Comparison of ENCODE assay signal across 27 cellular contexts in the genomic region with DNA sequence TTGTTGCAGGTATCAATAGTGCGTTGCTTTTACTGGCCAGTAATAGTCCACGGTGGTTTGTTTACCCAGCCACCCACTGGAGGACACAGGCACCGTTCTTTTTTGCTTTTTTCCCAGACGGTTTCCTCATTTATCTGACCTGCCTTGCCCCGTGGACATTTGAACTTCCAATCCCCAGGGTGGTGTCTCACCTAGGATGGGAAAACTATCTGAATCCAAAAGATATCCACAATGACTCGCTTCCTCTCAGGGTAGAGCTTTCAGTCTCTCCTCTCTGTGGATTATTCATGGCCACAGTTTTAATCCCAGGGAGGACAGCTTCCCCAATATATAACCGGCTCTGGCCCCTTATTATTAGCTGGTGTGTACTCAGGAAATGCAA.
DNase-seq lines count a peak whose midpoint lies in the region; ATAC-seq, FAIRE-seq and TF ChIP-seq lines count a peak whose summit lies in the region.
"Had no signal": no experiment of that assay in that cellular context is flagged by ENCODE, and none has a peak within 500 bp of the region (broad histone marks: within the 10 kb centered on the region; RNA-seq: fewer than 3 reads in every experiment).

No MANE protein-coding gene starts in this region.

- WGBS in small intestine, 3 donors = 42 to 61% (median 55%) methylated on average over 7 of the region's 7 CpGs

- H4K20me1 ChIP-seq in endothelial cell of umbilical vein (replicated peaks; ENCODE audit: control insufficient read depth, extremely low read depth, insufficient read depth, low read length) = no peaks in the 10 kb centered on the region
- H4K20me1 ChIP-seq in osteoblast (ENCODE audit: insufficient read depth, low read length) = no peaks in the 10 kb centered on the region

- H3K79me2 ChIP-seq in endothelial cell of umbilical vein (ENCODE audit: control insufficient read depth, insufficient read depth, low read length) (no peaks in the 10 kb centered on the region), osteoblast (ENCODE audit: insufficient read depth, low read length) (no peaks in the 10 kb centered on the region)

- H3K9me3 Mint-ChIP-seq in activated T-cell treated with anti-CD3 and anti-CD28 coated beads, Interleukin-2, amount 50 U/mL, for 24 hours = no peaks in the 10 kb centered on the region
- H3K9me3 Mint-ChIP-seq: activated naive CD4-positive, alpha-beta T cell treated with anti-CD3 and anti-CD28 coated beads for 36 hours; natural killer cell had no signal

- H3K27ac ChIP-seq in endothelial cell of umbilical vein (ENCODE audit: insufficient read depth, low read depth, low read length) (no peak overlapping the region), osteoblast (ENCODE audit: low read depth, low read length) (no peak overlapping the region), small intestine (ENCODE audit: low read depth in 1 of 2, low read length in 1 of 2) (no peak overlapping the region)
- H3K27ac ChIP-seq: heart left ventricle, thoracic aorta, vagina had no signal

- H3K4me2 ChIP-seq in endothelial cell of umbilical vein (ENCODE audit: insufficient read depth, low read length) (no peak overlapping the region), osteoblast (ENCODE audit: insufficient read depth, low read length) (peak overlapping the region; percentile 3)

- no peaks in the 10 kb centered on the region for H3K36me3 Mint-ChIP-seq in activated T-cell treated with anti-CD3 and anti-CD28 coated beads, Interleukin-2, amount 50 U/mL, for 24 hours (ENCODE audit: low read depth)
- H3K36me3 Mint-ChIP-seq: natural killer cell had no signal

- no peaks in the 10 kb centered on the region for H3K27me3 Mint-ChIP-seq in activated T-cell treated with anti-CD3 and anti-CD28 coated beads, Interleukin-2, amount 50 U/mL, for 24 hours

- H3K4me1 ChIP-seq in endothelial cell of umbilical vein (ENCODE audit: control insufficient read depth, extremely low read depth, insufficient read depth, low read length) = peaks cover 8% of the 10 kb centered on the region
- peaks cover 17% of the 10 kb centered on the region for H3K4me1 ChIP-seq in osteoblast (ENCODE audit: insufficient read depth, low read length)
- H3K4me1 ChIP-seq in small intestine (ENCODE audit: control insufficient read depth in 2 of 2, insufficient read depth in 1 of 2, low read depth in 1 of 2, low read length in 1 of 2) = no peaks in the 10 kb centered on the region

- no peaks in the 10 kb centered on the region for H3K9me3 ChIP-seq in endothelial cell of umbilical vein (replicated peaks; ENCODE audit: control insufficient read depth, insufficient read depth, low read length)
- H3K9me3 ChIP-seq in osteoblast (ENCODE audit: low read depth, low read length) = no peaks in the 10 kb centered on the region
- no peaks in the 10 kb centered on the region for H3K9me3 ChIP-seq in small intestine (ENCODE audit: control insufficient read depth, low read depth)
- H3K9me3 ChIP-seq: heart left ventricle, thoracic aorta, vagina had no signal

- FAIRE-seq in endothelial cell of umbilical vein (lab: Jason Lieb, UNC) (no peak), small intestine (lab: Jason Lieb, UNC) (no peak)
- FAIRE-seq: GM19239 had no signal

- no peak for ATAC-seq in HG03135 (IDR thresholded peaks at IDR 0.05; ENCODE audit: unreplicated experiment)
- ATAC-seq: heart left ventricle had no signal

- H3K36me3 ChIP-seq in endothelial cell of umbilical vein (ENCODE audit: control insufficient read depth in 2 of 2, extremely low read depth in 1 of 2, insufficient read depth in 2 of 2, low read length in 2 of 2) (no peaks in the 10 kb centered on the region), osteoblast (ENCODE audit: insufficient read depth, low read length) (no peaks in the 10 kb centered on the region), small intestine (ENCODE audit: control insufficient read depth in 2 of 2, insufficient read depth in 2 of 2, low read length in 2 of 2) (no peaks in the 10 kb centered on the region)
- H3K36me3 ChIP-seq: heart left ventricle, thoracic aorta, vagina had no signal

- dilution Hi-C loops in endothelial cell of umbilical vein (cut with MboI; ENCODE audit: extremely low pct_ligation_motif_present, low sequenced_read_pairs) = no loop called here

- H3K27me3 ChIP-seq in endothelial cell of umbilical vein (ENCODE audit: control insufficient read depth in 2 of 2, insufficient read depth in 2 of 2, low read length in 2 of 2) (no peaks in the 10 kb centered on the region), osteoblast (ENCODE audit: insufficient read depth, low read length) (no peaks in the 10 kb centered on the region), small intestine (ENCODE audit: control insufficient read depth in 2 of 2, insufficient read depth in 2 of 2, low read length in 2 of 2) (no peaks in the 10 kb centered on the region)
- H3K27me3 ChIP-seq: heart left ventricle, vagina had no signal

- TF ChIP-seq CTCF in endothelial cell of umbilical vein (IDR thresholded peaks at IDR 0.05; ENCODE audit: extremely low read depth in 1 of 2, insufficient read depth in 1 of 2, low read depth in 1 of 2, low read length in 2 of 2) (no peak), osteoblast (IDR thresholded peaks at IDR 0.05; ENCODE audit: extremely low read depth, low read depth, low read length) (no peak)

- H2AFZ ChIP-seq in endothelial cell of umbilical vein (ENCODE audit: low read depth, low read length) (no peak overlapping the region), osteoblast (ENCODE audit: low read length) (no peak overlapping the region)

- no peak overlapping the region for H3K9ac ChIP-seq in endothelial cell of umbilical vein (replicated peaks; ENCODE audit: extremely low read depth, insufficient read depth, low read length)

- H3K4me1 Mint-ChIP-seq in activated T-cell treated with anti-CD3 and anti-CD28 coated beads, Interleukin-2, amount 50 U/mL, for 24 hours (ENCODE audit: low read depth) = peaks cover 71% of the 10 kb centered on the region

- no peaks in the 10 kb centered on the region for H3K9me1 ChIP-seq in endothelial cell of umbilical vein (replicated peaks; ENCODE audit: control insufficient read depth, extremely low read depth, insufficient read depth, low read length)

- BruUV-seq in endothelial cell of umbilical vein (replicated peaks; lab: Mats Ljungman, UMichigan) = no TSS peak

- POLR2A ChIA-PET in endothelial cell of umbilical vein (lab: Charles Lee) = no interaction called here

- intact Hi-C loops in endothelial cell of umbilical vein (cut with micrococcal nuclease) = no loop called here

- DNase-seq in activated T-cell treated with anti-CD3 and anti-CD28 coated beads, Interleukin-2, amount 50 U/mL, for 24 hours = no peak
- DNase-seq in activated T-cell treated with anti-CD3 and anti-CD28 coated beads, Interleukin-2, amount 50 U/mL, for 48 hours = no peak
- DNase-seq in NCI-H226 = peak; percentile 47
- DNase-seq in endothelial cell of umbilical vein (ENCODE audit: low read depth, low spot score) = peak; percentile 28
- DNase-seq in osteoblast (ENCODE audit: insufficient read length, low spot score, missing footprints) = no peak
- DNase-seq in small intestine = no peak
- DNase-seq in stimulated activated CD4-positive, alpha-beta T cell treated with anti-CD3 and anti-CD28 coated beads, Interleukin-2, amount 100 ng/mL, for 24 hours = no peak
- DNase-seq: activated CD4-positive, CD25-positive, alpha-beta regulatory T cell; activated naive CD4-positive, alpha-beta T cell treated with anti-CD3 and anti-CD28 coated beads for 36 hours; activated T-cell treated with anti-CD3 and anti-CD28 coated beads, Interleukin-2, amount 50 U/mL, for 1 hour; aorta; C1 segment of cervical spinal cord; erythroblast; heart left ventricle; KBM-7; mesenchymal stem cell; MM.1S; natural killer cell; NCI-H1417 treated with DMSO at 0.1 percent for 48 hours; NCI-H446 treated with DMSO at 0.1 percent for 48 hours; retina; stimulated activated CD4-positive, alpha-beta T cell treated with anti-CD3 and anti-CD28 coated beads, Interleukin-4, amount 100 ng/mL, for 24 hours; stimulated activated naive CD8-positive, alpha-beta T cell treated with anti-CD3 and anti-CD28 coated beads, Interleukin-15, Interleukin-2, amounts not matched to agents 100 U/mL and 50 U/mL, for 24 hours had no signal

- TF ChIP-seq POLR2A in endothelial cell of umbilical vein (IDR thresholded peaks at IDR 0.05; ENCODE audit: low read depth, low read length) = no peak

- no peak overlapping the region for H3K4me3 Mint-ChIP-seq in activated T-cell treated with anti-CD3 and anti-CD28 coated beads, Interleukin-2, amount 50 U/mL, for 24 hours
- H3K4me3 Mint-ChIP-seq: activated naive CD4-positive, alpha-beta T cell treated with anti-CD3 and anti-CD28 coated beads for 36 hours had no signal

- H3K4me3 ChIP-seq in endothelial cell of umbilical vein (replicated peaks in 1 of 3; ENCODE audit: insufficient read depth in 1 of 3, low read depth in 1 of 3, low read length in 3 of 3) (no peak overlapping the region), osteoblast (ENCODE audit: insufficient read depth, low read length) (no peak overlapping the region), small intestine (ENCODE audit: low read depth in 1 of 2, low read length in 2 of 2) (no peak overlapping the region)
- H3K4me3 ChIP-seq: heart left ventricle, thoracic aorta, vagina had no signal

- peak overlapping the region; percentile 39 for H3K27ac Mint-ChIP-seq in activated T-cell treated with anti-CD3 and anti-CD28 coated beads, Interleukin-2, amount 50 U/mL, for 24 hours
- H3K27ac Mint-ChIP-seq: activated naive CD4-positive, alpha-beta T cell treated with anti-CD3 and anti-CD28 coated beads for 36 hours had no signal

- CTCF ChIA-PET in endothelial cell of umbilical vein (lab: Charles Lee) = no interaction called here

TF ChIP-seq in endothelial cell of umbilical vein, 7 proteins besides CTCF, POLR2A, EP300 and RAD21:
- TF ChIP-seq EZH2 (IDR thresholded peaks at IDR 0.05; ENCODE audit: borderline replicate concordance, low read depth, low read length, severe bottlenecking) (no peak), FOS (IDR thresholded peaks at IDR 0.05; ENCODE audit: borderline replicate concordance, insufficient read depth, low read length) (peak; percentile 42)

Comparison
In these comparisons a context has a peak if more than half of its experiments do, and no peak if none do; other contexts are left out.
1. DNase-seq: peak in NCI-H226 (single experiment) and endothelial cell of umbilical vein (single experiment); none in activated T-cell treated with anti-CD3 and anti-CD28 coated beads, Interleukin-2, amount 50 U/mL, for 24 hours (single experiment), activated T-cell treated with anti-CD3 and anti-CD28 coated beads, Interleukin-2, amount 50 U/mL, for 48 hours (0 of 2), osteoblast (single experiment), small intestine (single experiment) and stimulated activated CD4-positive, alpha-beta T cell treated with anti-CD3 and anti-CD28 coated beads, Interleukin-2, amount 100 ng/mL, for 24 hours (0 of 2).